ENCODE assay signal across 1 cellular context in the genomic region with DNA sequence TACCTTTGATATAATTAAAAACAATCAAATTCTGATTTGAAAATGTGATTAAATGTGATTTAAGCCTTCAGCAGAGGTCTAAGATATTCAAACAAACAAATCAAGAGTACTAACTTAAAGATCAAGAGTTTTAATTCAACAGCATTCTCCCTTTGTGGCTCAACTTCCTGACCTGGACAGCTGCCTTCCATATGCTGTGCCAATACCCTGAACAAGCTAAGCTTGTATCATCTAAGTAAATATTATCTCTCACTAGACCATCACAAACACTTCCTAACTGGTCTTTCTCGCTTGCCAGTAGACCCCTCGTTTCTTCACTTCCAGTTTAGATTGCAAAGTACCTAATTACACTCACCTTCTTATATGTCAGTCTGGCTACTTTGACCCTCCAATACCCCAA.
TF ChIP-seq lines count a peak whose summit lies in the region.

No MANE protein-coding gene starts in this region.

TF ChIP-seq in HepG2, 621 proteins besides CTCF, POLR2A, EP300 and RAD21:
- TF ChIP-seq ZFP1 (CRISPR knock-in tag; IDR thresholded peaks at IDR 0.05) (no peak), PTBP1 (IDR thresholded peaks at IDR 0.05; ENCODE audit: low read depth, low read length, poor library complexity, severe bottlenecking) (no peak), TP53 (CRISPR knock-in tag; conservative IDR thresholded peaks at IDR 0.05) (no peak), PAWR (CRISPR knock-in tag; IDR thresholded peaks at IDR 0.05; ENCODE audit: borderline replicate concordance) (no peak), ZNF609 (CRISPR knock-in tag; IDR thresholded peaks at IDR 0.05; ENCODE audit: borderline replicate concordance) (no peak)
